8 cellular contexts compared by ENCODE assay signal in the genomic region with DNA sequence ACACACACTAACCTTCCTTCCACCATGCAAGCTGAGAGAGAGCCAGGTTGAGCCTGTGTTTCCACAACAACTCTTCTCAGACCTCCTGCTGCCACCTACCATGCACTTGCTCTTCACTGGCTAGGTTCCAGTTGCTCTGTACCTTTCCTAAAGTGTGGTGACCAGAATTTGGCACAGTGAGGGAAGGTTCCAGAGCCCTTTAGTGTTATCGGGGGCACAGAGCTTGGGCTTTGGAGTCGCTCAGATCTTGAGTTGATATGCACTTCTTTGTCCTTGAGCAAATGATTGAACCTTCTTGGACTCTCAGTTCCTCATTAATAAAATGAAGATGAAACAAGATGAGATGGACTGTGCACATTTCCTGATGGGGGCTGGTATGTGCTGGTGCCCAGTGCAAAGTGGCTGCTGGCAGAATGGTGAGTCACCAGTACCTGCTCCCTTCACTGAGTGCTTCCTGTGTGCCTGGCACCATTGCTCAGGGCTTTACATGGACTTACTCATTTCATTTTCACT. TPM values are rescaled to one million over a fixed set of nuclear protein-coding genes. Genes with fewer than 3 reads are reported as not detected.
DNase-seq lines count a peak whose midpoint lies in the region; ATAC-seq and TF ChIP-seq lines count a peak whose summit lies in the region.

No MANE protein-coding gene starts in this region.

- H3K4me3 Mint-ChIP-seq in MCF 10A (ENCODE audit: unreplicated experiment) = no peak overlapping the region

- H3K4me1 Mint-ChIP-seq in MCF 10A (ENCODE audit: insufficient read depth, unreplicated experiment) = peaks cover 30% of the 10 kb centered on the region

- H3K9me3 Mint-ChIP-seq in MCF 10A (ENCODE audit: unreplicated experiment) = peaks cover 4% of the 10 kb centered on the region

- CTCF ChIA-PET in MCF 10A (lab: Yijun Ruan, JAX) = interaction anchor here (0.6 to 1.4 kb wide), 4 partner anchors 13 to 65 kb away, joined by 3 to 8 read pairs (median 5); no protein-coding TSS in a partner anchor

- DNase-seq in DMS53 (lab: John Stamatoyannopoulos, UW) = peak; percentile 94
- DNase-seq in MCF 10A (ENCODE audit: unreplicated experiment) = peak; percentile 82
- no peak for DNase-seq in ecto neural progenitor cell (ENCODE audit: low spot score)
- no peak for DNase-seq in stimulated activated naive CD4-positive, alpha-beta T cell treated with Interleukin-2 at 50 U/mL for 16 hours (lab: John Stamatoyannopoulos, UW)
- no peak for DNase-seq in NCI-H2081 (lab: John Stamatoyannopoulos, UW)
- DNase-seq in effector memory CD4-positive, alpha-beta T cell = no peak

- no peaks in the 10 kb centered on the region for H3K27me3 ChIP-seq in effector memory CD4-positive, alpha-beta T cell (replicated peaks; ENCODE audit: control insufficient read depth, insufficient read depth, low read length, poor library complexity, severe bottlenecking)

- H3K27me3 Mint-ChIP-seq in MCF 10A (ENCODE audit: insufficient read depth, unreplicated experiment) = no peaks in the 10 kb centered on the region

- no peaks in the 10 kb centered on the region for H3K36me3 ChIP-seq in effector memory CD4-positive, alpha-beta T cell (ENCODE audit: control insufficient read depth, insufficient read depth, low read length)

- H3K9me3 ChIP-seq in effector memory CD4-positive, alpha-beta T cell (ENCODE audit: control insufficient read depth, low read length) = no peaks in the 10 kb centered on the region

- peaks cover 12% of the 10 kb centered on the region for H3K36me3 Mint-ChIP-seq in MCF 10A (ENCODE audit: insufficient read depth, unreplicated experiment)

- H3K4me1 ChIP-seq in effector memory CD4-positive, alpha-beta T cell (ENCODE audit: control insufficient read depth, insufficient read depth, low read length, poor library complexity, severe bottlenecking) = no peaks in the 10 kb centered on the region

- no peak for TF ChIP-seq CTCF in MCF 10A (IDR thresholded peaks at IDR 0.05; ENCODE audit: unreplicated experiment)

- POLR2A ChIA-PET in MCF 10A (lab: Yijun Ruan, JAX) = interaction anchor here (0.6 to 3.2 kb wide), 8 partner anchors 8 to 208 kb away, joined by 3 to 44 read pairs (median 4); no protein-coding TSS in a partner anchor

- BruUV-seq in MCF 10A (replicated peaks; lab: Mats Ljungman, UMichigan) = no TSS peak

- H3K4me3 ChIP-seq in effector memory CD4-positive, alpha-beta T cell (ENCODE audit: insufficient read depth, low read depth, low read length, poor library complexity, severe bottlenecking) = no peak overlapping the region

- no peak overlapping the region for H3K27ac ChIP-seq in effector memory CD4-positive, alpha-beta T cell (ENCODE audit: insufficient read depth, low read length, poor library complexity, severe bottlenecking)

- ATAC-seq in GM19452 (IDR thresholded peaks at IDR 0.05; ENCODE audit: unreplicated experiment) = peak; percentile 92
- ATAC-seq in HG03439 (IDR thresholded peaks at IDR 0.05; ENCODE audit: unreplicated experiment) = peak; percentile 74

- intact Hi-C loops in MCF 10A (cut with micrococcal nuclease) = no loop called here

- peak overlapping the region; percentile 17 for H3K27ac Mint-ChIP-seq in MCF 10A (ENCODE audit: low read depth, unreplicated experiment)

RNA-seq across cellular contexts. Expression of a gene that starts 47.1 kb away (rescaled TPM):
- 75.1 and 108 TPM in 2 replicates for total RNA-seq in MCF 10A (2022)

Comparison
In these comparisons a context has a peak if more than half of its experiments do, and no peak if none do; other contexts are left out.
1. DNase-seq: peak in DMS53 (single experiment) and MCF 10A (single experiment); none in ecto neural progenitor cell (single experiment), stimulated activated naive CD4-positive, alpha-beta T cell treated with Interleukin-2 at 50 U/mL for 16 hours (single experiment), NCI-H2081 (0 of 2) and effector memory CD4-positive, alpha-beta T cell (0 of 3).